20 cellular contexts compared by ENCODE assay signal in genomic region chr6:157951828-157952227, GRCh38. TPM values are rescaled to one million over a fixed set of nuclear protein-coding genes. Genes with fewer than 3 reads are reported as not detected.
DNase-seq lines count a peak whose midpoint lies in the region; ATAC-seq, FAIRE-seq and TF ChIP-seq lines count a peak whose summit lies in the region.
"Had no signal": no experiment of that assay in that cellular context is flagged by ENCODE, and none has a peak within 500 bp of the region (broad histone marks: within the 10 kb centered on the region; RNA-seq: fewer than 3 reads in every experiment).

No MANE protein-coding gene starts in this region.

- 19 to 65% (median 37%) methylated on average over 9 of the region's 9 CpGs for WGBS in small intestine, 3 donors
- 87% methylated on average over 9 of the region's 9 CpGs for WGBS in prostate gland

- peaks cover 10% of the 10 kb centered on the region for H3K9me3 Mint-ChIP-seq in Caco-2 (ENCODE audit: unreplicated experiment)

- H3K27ac Mint-ChIP-seq in Caco-2 (ENCODE audit: unreplicated experiment), result peak overlapping the region; percentile 99
- H3K27ac Mint-ChIP-seq: GM23338 had no signal

- H3K9me3 ChIP-seq in Caco-2, result no peaks in the 10 kb centered on the region
- no peaks in the 10 kb centered on the region for H3K9me3 ChIP-seq in Peyer's patch
- H3K9me3 ChIP-seq in small intestine (ENCODE audit: control insufficient read depth, low read depth), result no peaks in the 10 kb centered on the region
- H3K9me3 ChIP-seq in prostate gland, result no peaks in the 10 kb centered on the region
- H3K9me3 ChIP-seq: BE2C, HAP-1 had no signal

- peak overlapping the region in 3 of 4 donors; percentile 55 to 96 (median 88) for H3K27ac ChIP-seq in Peyer's patch
- H3K27ac ChIP-seq in small intestine (ENCODE audit: low read depth in 1 of 2, low read length in 1 of 2), result peak overlapping the region; percentile 99
- no peak overlapping the region for H3K27ac ChIP-seq in prostate gland
- H3K27ac ChIP-seq: HL-60 had no signal

- CTCF ChIA-PET in Caco-2 (lab: Charles Lee), result interaction anchor here (0.9 kb wide), 1 partner anchor 120 kb away, joined by 3 read pairs; no protein-coding TSS in a partner anchor

- ATAC-seq in left colon (peak; percentile 58), HG02678 (IDR thresholded peaks at IDR 0.05; ENCODE audit: unreplicated experiment) (no peak)
- ATAC-seq: GM23338, Right ventricle myocardium inferior had no signal

- peaks cover 36% of the 10 kb centered on the region for H3K36me3 Mint-ChIP-seq in Caco-2 (ENCODE audit: insufficient read depth, unreplicated experiment)

- H3K4me3 ChIP-seq in Caco-2 (ENCODE audit: low read depth, low read length) (no peak overlapping the region), Peyer's patch (no peak overlapping the region), small intestine (ENCODE audit: low read depth in 1 of 2, low read length in 2 of 2) (no peak overlapping the region), prostate gland (no peak overlapping the region)
- H3K4me3 ChIP-seq: GM23338, HAP-1 had no signal

- H3K4me1 ChIP-seq in Caco-2, result peaks cover 33% of the 10 kb centered on the region
- peaks cover 0 to 18% (median 1%) of the 10 kb centered on the region in 4 donors for H3K4me1 ChIP-seq in Peyer's patch
- H3K4me1 ChIP-seq in small intestine (ENCODE audit: control insufficient read depth in 2 of 2, insufficient read depth in 1 of 2, low read depth in 1 of 2, low read length in 1 of 2), result no peaks in the 10 kb centered on the region
- peaks cover 4% of the 10 kb centered on the region for H3K4me1 ChIP-seq in prostate gland (replicated peaks)
- H3K4me1 ChIP-seq: BE2C, HAP-1 had no signal

- DNase-seq in Caco-2 (peak; percentile 32 to 55), Peyer's patch (peak in 2 of 3 donors; percentile 73 to 84), left colon (peak; percentile 73 to 84), small intestine (peak; percentile 95), foreskin melanocyte (no peak), prostate gland (ENCODE audit: low spot score) (no peak)
- DNase-seq: BE2C, KG1, NCI-H1092, NCI-H1436, NCI-H187 treated with DMSO at 0.1 percent for 48 hours, NCI-H226, NCI-H524 treated with DMSO at 0.1 percent for 48 hours, OCI-M1 had no signal

- POLR2A ChIA-PET in Caco-2 (lab: Charles Lee), result no interaction called here

- H3K27me3 Mint-ChIP-seq in Caco-2 (ENCODE audit: insufficient read depth, unreplicated experiment), result no peaks in the 10 kb centered on the region

- BruUV-seq in Caco-2 (replicated peaks; lab: Mats Ljungman, UMichigan), result no TSS peak

- H3K36me3 ChIP-seq in Caco-2 (ENCODE audit: control insufficient read depth, insufficient read depth, low read length) (no peaks in the 10 kb centered on the region), Peyer's patch (no peaks in the 10 kb centered on the region), small intestine (ENCODE audit: control insufficient read depth in 2 of 2, insufficient read depth in 2 of 2, low read length in 2 of 2) (no peaks in the 10 kb centered on the region), prostate gland (no peaks in the 10 kb centered on the region)
- H3K36me3 ChIP-seq: BE2C, HAP-1 had no signal

- intact Hi-C loops in Caco-2 (cut with micrococcal nuclease; ENCODE audit: unreplicated experiment) (loop anchor here (10.0 kb wide), 1 partner anchor 627 kb away; the partner anchor contains the start of gene TMEM242), left colon (cut with DNase I, micrococcal nuclease) (no loop called here), prostate gland (cut with DNase I) (no loop called here)

- TF ChIP-seq CTCF in Caco-2 (IDR thresholded peaks at IDR 0.05; ENCODE audit: insufficient read depth in 1 of 2, low read depth in 1 of 2, low read length in 1 of 2, severe bottlenecking in 1 of 2, unreplicated experiment in 1 of 2), result no peak
- TF ChIP-seq CTCF in Peyer's patch (IDR thresholded peaks at IDR 0.05), result no peak
- TF ChIP-seq CTCF in prostate gland (IDR thresholded peaks at IDR 0.05), result no peak

- TF ChIP-seq POLR2A in Peyer's patch (IDR thresholded peaks at IDR 0.05) (no peak), prostate gland (IDR thresholded peaks at IDR 0.05) (no peak)

- no peak overlapping the region for H3K4me3 Mint-ChIP-seq in Caco-2 (ENCODE audit: unreplicated experiment)
- H3K4me3 Mint-ChIP-seq: GM23338 had no signal

- peaks cover 26% of the 10 kb centered on the region for H3K4me1 Mint-ChIP-seq in Caco-2 (ENCODE audit: low read depth, unreplicated experiment)

- FAIRE-seq in small intestine (lab: Jason Lieb, UNC), result no peak
- FAIRE-seq: GM12891 had no signal

- H3K27me3 ChIP-seq in Caco-2 (replicated peaks; ENCODE audit: control insufficient read depth, insufficient read depth, low read length) (no peaks in the 10 kb centered on the region), Peyer's patch (no peaks in the 10 kb centered on the region), small intestine (ENCODE audit: control insufficient read depth in 2 of 2, insufficient read depth in 2 of 2, low read length in 2 of 2) (no peaks in the 10 kb centered on the region), prostate gland (replicated peaks; ENCODE audit: insufficient read depth) (no peaks in the 10 kb centered on the region)
- H3K27me3 ChIP-seq: BE2C had no signal

RNA-seq across cellular contexts. Expression of gene SYNJ2, which starts 29.8 kb away (rescaled TPM):
- total RNA-seq in Caco-2 (2022), result 45.0 and 47.9 TPM in 2 replicates
- 10 to 100 TPM; 26.8 to 47.2 (median 34.0) TPM for total RNA-seq in Peyer's patch
- total RNA-seq in left colon, result 10 to 100 TPM; 35.4 to 50.1 TPM
- polyA plus RNA-seq in small intestine, result 1 to 10 TPM; 7.0 to 9.4 (median 9.4) TPM
- 10 to 100 TPM; 19.7 to 19.9 TPM for total RNA-seq in prostate gland

Comparison
In these comparisons a context has a peak if more than half of its experiments do, and no peak if none do; other contexts are left out.
1. DNase-seq: peak in Caco-2 (2 of 2), Peyer's patch (2 of 3), left colon (2 of 2) and small intestine (single experiment); none in foreskin melanocyte (single experiment) and prostate gland (single experiment).
2. H3K27ac ChIP-seq: peak in Peyer's patch (3 of 4) and small intestine (2 of 2); none in prostate gland (0 of 2).